In genomic region chr2:90036335-90036734, GRCh38 we compare ENCODE assay signal across 8 cellular contexts.
DNase-seq lines count a peak whose midpoint lies in the region; TF ChIP-seq lines count a peak whose summit lies in the region.
"Not testable (repeated sequence)": the region's sequence is repeated elsewhere in the genome, so short reads cannot be mapped to it uniquely, and the experiment has no call there.

No MANE protein-coding gene starts in this region.

- H3K4me2 ChIP-seq in OCI-LY3 (ENCODE audit: low read length); trophoblast cell (ENCODE audit: low read length): not testable (repeated sequence)

- not testable (repeated sequence) for H4K20me1 ChIP-seq in OCI-LY3 (ENCODE audit: insufficient read depth, low read length)

- H3K9me3 ChIP-seq in OCI-LY3 (ENCODE audit: insufficient read depth, low read length); trophoblast cell (ENCODE audit: insufficient read depth, low read depth, low read length): not testable (repeated sequence)

- H3K14ac ChIP-seq in trophoblast cell (ENCODE audit: low read length), result not testable (repeated sequence)

- H3K23ac ChIP-seq in trophoblast cell (ENCODE audit: low read length), result not testable (repeated sequence)

- not testable (repeated sequence) for H3K36me3 ChIP-seq in OCI-LY3 (replicated peaks; ENCODE audit: low read depth, low read length); trophoblast cell (ENCODE audit: control insufficient read depth in 1 of 2, insufficient read depth in 2 of 2, low read length in 2 of 2)

- H4K12ac ChIP-seq in trophoblast cell (ENCODE audit: low read depth, low read length), result not testable (repeated sequence)

- DNase-seq in ACHN (peak; percentile 1), GDM1 (lab: John Stamatoyannopoulos, UW) (peak; percentile 68), HuH-7 (ENCODE audit: low spot score) (peak; percentile 2), NAMALWA (ENCODE audit: low spot score) (peak; percentile 50), UCSD-AML1 (lab: John Stamatoyannopoulos, UW; ENCODE audit: unreplicated experiment) (peak; percentile 30), iPS-NIHi7 (ENCODE audit: extremely low spot score) (peak; percentile 12), trophoblast cell (peak; percentile 3 to 39)

- not testable (repeated sequence) for H3K18ac ChIP-seq in trophoblast cell (ENCODE audit: low read length)

- not testable (repeated sequence) for H3K4ac ChIP-seq in trophoblast cell (ENCODE audit: low read depth, low read length)

- not testable (repeated sequence) for H3K9ac ChIP-seq in OCI-LY3 (ENCODE audit: low read length); trophoblast cell (ENCODE audit: low read length)

- not testable (repeated sequence) for H4K91ac ChIP-seq in trophoblast cell (ENCODE audit: low read depth, low read length)

- not testable (repeated sequence) for H2AK5ac ChIP-seq in trophoblast cell (ENCODE audit: low read length)

- not testable (repeated sequence) for H2AFZ ChIP-seq in OCI-LY3 (ENCODE audit: low read depth, low read length); trophoblast cell (ENCODE audit: insufficient read depth, low read length, poor library complexity)

- H3K27me3 ChIP-seq in OCI-LY3 (ENCODE audit: low read depth, low read length); trophoblast cell (ENCODE audit: insufficient read depth, low read length): not testable (repeated sequence)

- not testable (repeated sequence) for H2BK5ac ChIP-seq in trophoblast cell (ENCODE audit: low read depth, low read length, poor library complexity)

- not testable (repeated sequence) for H3K79me2 ChIP-seq in OCI-LY3 (ENCODE audit: low read length); trophoblast cell (ENCODE audit: control insufficient read depth, insufficient read depth, low read length, poor library complexity)

- not testable (repeated sequence) for H2BK12ac ChIP-seq in trophoblast cell (ENCODE audit: low read length)

- not testable (repeated sequence) for H3K27ac ChIP-seq in OCI-LY3 (ENCODE audit: low read length); trophoblast cell (ENCODE audit: low read depth, low read length)

- TF ChIP-seq CTCF in OCI-LY3 (IDR thresholded peaks at IDR 0.05; ENCODE audit: low read depth, low read length), result peak; percentile 18; the same call in 1 of the 2 replicates

- not testable (repeated sequence) for H3K79me1 ChIP-seq in trophoblast cell (ENCODE audit: low read length)

- H3K4me3 ChIP-seq in OCI-LY3 (ENCODE audit: low read length); trophoblast cell (ENCODE audit: low read depth, low read length): not testable (repeated sequence)

- in situ Hi-C loops in ACHN (cut with HindIII; ENCODE audit: low pct_ligation_motif_present, low pct_unique_long_range_greater_than_20kb, low sequenced_read_pairs), result not testable (repeated sequence)

- not testable (repeated sequence) for H3K4me1 ChIP-seq in OCI-LY3 (ENCODE audit: low read length); trophoblast cell (ENCODE audit: control insufficient read depth in 1 of 2, insufficient read depth in 2 of 2, low read length in 2 of 2)

- H4K8ac ChIP-seq in trophoblast cell (ENCODE audit: low read depth, low read length), result not testable (repeated sequence)

- H2BK120ac ChIP-seq in trophoblast cell (ENCODE audit: insufficient read depth, low read length, poor library complexity), result not testable (repeated sequence)

- WGBS in trophoblast cell (ENCODE audit: extremely low coverage, insufficient coverage, insufficient read length), result no CpG with 5 or more reads among the region's 1 CpG

Comparison
In these comparisons a context has a peak if more than half of its experiments do, and no peak if none do; other contexts are left out.
1. DNase-seq: peak in every context shown above with its lines; median percentile 68 in GDM1; 50 in NAMALWA; 30 in UCSD-AML1; 21 in trophoblast cell; 12 in iPS-NIHi7; 2 in HuH-7; 1 in ACHN.